In genomic region chr1:32239790-32240139, GRCh38 we compare ENCODE assay signal across 10 cellular contexts. TPM values are rescaled to one million over a fixed set of nuclear protein-coding genes. Genes with fewer than 3 reads are reported as not detected.
DNase-seq lines count a peak whose midpoint lies in the region; ATAC-seq, FAIRE-seq and TF ChIP-seq lines count a peak whose summit lies in the region.
"Had no signal": no experiment of that assay in that cellular context is flagged by ENCODE, and none has a peak within 500 bp of the region (broad histone marks: within the 10 kb centered on the region; RNA-seq: fewer than 3 reads in every experiment).

No MANE protein-coding gene starts in this region.

- no peak overlapping the region for H3K27ac ChIP-seq in astrocyte (ENCODE audit: low read depth, low read length)
- H3K27ac ChIP-seq in left lung: peak overlapping the region in 1 of 2 donors; percentile 78

- H3K27me3 ChIP-seq in astrocyte (ENCODE audit: insufficient read depth, low read length) (no peaks in the 10 kb centered on the region), left lung (peaks cover 0 to 22% of the 10 kb centered on the region in 2 donors)

- H3K27me3 Mint-ChIP-seq in activated T-cell treated with anti-CD3 and anti-CD28 coated beads, Interleukin-2, amount 50 U/mL, for 72 hours (ENCODE audit: low read depth): no peaks in the 10 kb centered on the region
- H3K27me3 Mint-ChIP-seq in astrocyte (ENCODE audit: low read depth, unreplicated experiment) (no peaks in the 10 kb centered on the region), type B pancreatic cell (no peaks in the 10 kb centered on the region)

- H4K20me1 ChIP-seq in astrocyte (ENCODE audit: insufficient read depth, low read length): no peaks in the 10 kb centered on the region

- peak overlapping the region; percentile 56 for H3K4me3 ChIP-seq in astrocyte (ENCODE audit: insufficient read depth, low read depth, low read length)
- H3K4me3 ChIP-seq in left lung: peak overlapping the region; percentile 59 to 67

- intact Hi-C loops in left lung (cut with DNase I): no loop called here

- no peaks in the 10 kb centered on the region for H3K36me3 Mint-ChIP-seq in activated T-cell treated with anti-CD3 and anti-CD28 coated beads, Interleukin-2, amount 50 U/mL, for 72 hours (ENCODE audit: insufficient read depth in 2 of 2)
- peaks cover 2% of the 10 kb centered on the region for H3K36me3 Mint-ChIP-seq in astrocyte (ENCODE audit: low read depth, unreplicated experiment)
- H3K36me3 Mint-ChIP-seq in type B pancreatic cell: no peaks in the 10 kb centered on the region

- peak overlapping the region; percentile 76 for H3K9ac ChIP-seq in astrocyte (ENCODE audit: low read length)

- ATAC-seq in activated T-cell treated with anti-CD3 and anti-CD28 coated beads, Interleukin-2, amount 50 U/mL, for 72 hours (replicated peaks in 1 of 2): no peak
- no peak for ATAC-seq in left lung
- ATAC-seq in HG03095 (IDR thresholded peaks at IDR 0.05; ENCODE audit: unreplicated experiment): no peak

- no peak for DNase-seq in activated T-cell treated with anti-CD3 and anti-CD28 coated beads, Interleukin-2, amount 50 U/mL, for 72 hours
- DNase-seq in activated T-cell treated with anti-CD3 and anti-CD28 coated beads, Interleukin-2, amount 50 U/mL, for 1 hour: no peak
- DNase-seq in astrocyte (ENCODE audit: low read depth) (no peak), left lung (no peak), type B pancreatic cell (ENCODE audit: extremely low spot score, unreplicated experiment) (no peak), GM20000 (ENCODE audit: low spot score) (no peak), DMS 273 treated with DMSO at 0.1 percent for 48 hours (lab: John Stamatoyannopoulos, UW) (no peak)
- DNase-seq: NCI-H524 treated with DMSO at 0.1 percent for 48 hours had no signal

- H3K9me3 Mint-ChIP-seq in activated T-cell treated with anti-CD3 and anti-CD28 coated beads, Interleukin-2, amount 50 U/mL, for 72 hours: no peaks in the 10 kb centered on the region
- H3K9me3 Mint-ChIP-seq in astrocyte (ENCODE audit: unreplicated experiment) (no peaks in the 10 kb centered on the region), type B pancreatic cell (no peaks in the 10 kb centered on the region)

- H3K4me3 Mint-ChIP-seq in activated T-cell treated with anti-CD3 and anti-CD28 coated beads, Interleukin-2, amount 50 U/mL, for 72 hours: peak overlapping the region; percentile 90 to 92
- H3K4me3 Mint-ChIP-seq in astrocyte (ENCODE audit: unreplicated experiment): peak overlapping the region; percentile 90
- H3K4me3 Mint-ChIP-seq in type B pancreatic cell: peak overlapping the region; percentile 91

- peak overlapping the region; percentile 91 for H2AFZ ChIP-seq in astrocyte (ENCODE audit: low read depth, low read length)

- TF ChIP-seq CTCF in astrocyte (IDR thresholded peaks at IDR 0.05; ENCODE audit: insufficient read depth, low read depth, low read length) (no peak), left lung (IDR thresholded peaks at IDR 0.05) (no peak), type B pancreatic cell (conservative IDR thresholded peaks at IDR 0.05) (no peak), GM20000 (IDR thresholded peaks at IDR 0.05; ENCODE audit: extremely low read depth, missing control alignments) (no peak)

- peaks cover 28% of the 10 kb centered on the region for H3K4me1 ChIP-seq in astrocyte (ENCODE audit: insufficient read depth, low read length)
- peaks cover 13 to 24% of the 10 kb centered on the region in 2 donors for H3K4me1 ChIP-seq in left lung

- H3K4me2 ChIP-seq in astrocyte (ENCODE audit: low read length): peak overlapping the region; percentile 87

- H3K9me3 ChIP-seq in astrocyte (ENCODE audit: insufficient read depth, low read depth, low read length) (no peaks in the 10 kb centered on the region), left lung (no peaks in the 10 kb centered on the region)

- H3K79me2 ChIP-seq in astrocyte (ENCODE audit: insufficient read depth, low read length): no peaks in the 10 kb centered on the region

- FAIRE-seq in astrocyte (lab: Jason Lieb, UNC): no peak
- FAIRE-seq: G401.6 had no signal

- H3K4me1 Mint-ChIP-seq in activated T-cell treated with anti-CD3 and anti-CD28 coated beads, Interleukin-2, amount 50 U/mL, for 72 hours (ENCODE audit: low read depth): peaks cover 18% of the 10 kb centered on the region
- H3K4me1 Mint-ChIP-seq in astrocyte (ENCODE audit: low read depth, unreplicated experiment) (peaks cover 7% of the 10 kb centered on the region), type B pancreatic cell (ENCODE audit: unreplicated experiment) (peaks cover 22% of the 10 kb centered on the region)

- no peak overlapping the region for H3K27ac Mint-ChIP-seq in activated T-cell treated with anti-CD3 and anti-CD28 coated beads, Interleukin-2, amount 50 U/mL, for 72 hours
- H3K27ac Mint-ChIP-seq in astrocyte (ENCODE audit: unreplicated experiment): no peak overlapping the region
- peak overlapping the region; percentile 55 for H3K27ac Mint-ChIP-seq in type B pancreatic cell

- H3K36me3 ChIP-seq in astrocyte (ENCODE audit: insufficient read depth, low read length) (no peaks in the 10 kb centered on the region), left lung (peaks cover 0 to 4% of the 10 kb centered on the region in 2 donors)

RNA-seq across cellular contexts. Expression of gene FAM167B, which starts 7.3 kb away (rescaled TPM):
- total RNA-seq in activated T-cell treated with anti-CD3 and anti-CD28 coated beads, Interleukin-2, amount 50 U/mL, for 72 hours: 1 to 10 TPM; 1.6 to 1.9 TPM
- total RNA-seq in astrocyte: 0.64 and 0.75 TPM in 2 replicates
- 10 to 100 TPM; 15.2 to 16.8 TPM for total RNA-seq in left lung
- total RNA-seq in type B pancreatic cell (ENCODE audit: low replicate concordance): 1.4 and 2.1 TPM in 2 replicates

RNA-seq across cellular contexts. Expression of gene LCK, which starts 11.3 kb away (rescaled TPM):
- 100 to 1,000 TPM; 227 to 254 TPM for total RNA-seq in activated T-cell treated with anti-CD3 and anti-CD28 coated beads, Interleukin-2, amount 50 U/mL, for 72 hours
- 0.30 TPM in 1 of 2 replicates, not detected in the other for total RNA-seq in astrocyte
- 1 to 10 TPM; 3.3 to 8.8 TPM for total RNA-seq in left lung
- total RNA-seq in type B pancreatic cell (ENCODE audit: low replicate concordance): not detected in 2 replicates

RNA-seq across cellular contexts. Expression of gene EIF3I, which starts 17.6 kb away (rescaled TPM):
- 100 to 1,000 TPM; 241 to 276 TPM for total RNA-seq in activated T-cell treated with anti-CD3 and anti-CD28 coated beads, Interleukin-2, amount 50 U/mL, for 72 hours
- total RNA-seq in astrocyte (173 and 184 TPM in 2 replicates), left lung (100 to 1,000 TPM; 118 to 172 TPM), type B pancreatic cell (ENCODE audit: low replicate concordance) (162 and 179 TPM in 2 replicates)

RNA-seq across cellular contexts. Expression of gene TMEM234, which starts 17.6 kb away (rescaled TPM):
- total RNA-seq in activated T-cell treated with anti-CD3 and anti-CD28 coated beads, Interleukin-2, amount 50 U/mL, for 72 hours: 10 to 100 TPM in 1 of 2 donors, 1 to 10 TPM in 1; 9.8 to 10.5 TPM
- 16.7 and 17.3 TPM in 2 replicates for total RNA-seq in astrocyte
- total RNA-seq in left lung: 10 to 100 TPM; 19.3 to 21.0 TPM
- 33.9 and 35.4 TPM in 2 replicates for total RNA-seq in type B pancreatic cell (ENCODE audit: low replicate concordance)

RNA-seq across cellular contexts. Expression of gene DCDC2B, which starts 30.9 kb away (rescaled TPM):
- under 1 TPM in 1 of 2 donors, not detected in 1; 0.21 TPM for total RNA-seq in activated T-cell treated with anti-CD3 and anti-CD28 coated beads, Interleukin-2, amount 50 U/mL, for 72 hours
- total RNA-seq in astrocyte (not detected in 2 replicates), left lung (1 to 10 TPM in 1 of 2 donors, not detected in 1; 2.3 TPM), type B pancreatic cell (ENCODE audit: low replicate concordance) (not detected in 2 replicates)

Comparison
In these comparisons a context has a peak if more than half of its experiments do, and no peak if none do; other contexts are left out.
1. RNA of gene LCK, which starts 11.3 kb away (total RNA-seq): 227 to 254 TPM in activated T-cell treated with anti-CD3 and anti-CD28 coated beads, Interleukin-2, amount 50 U/mL, for 72 hours; 3.3 to 8.8 TPM in left lung, 0.30 TPM in astrocyte and not detected in type B pancreatic cell; every median in the first group is over 10 times any median in the second.
2. Peak in every context shown above with its lines, with median percentiles within 50 percentile points of each other: H3K4me3 Mint-ChIP-seq.